Comparison of ENCODE assay signal across 22 cellular contexts in genomic region chr18:49961271-49961670, GRCh38.
DNase-seq lines count a peak whose midpoint lies in the region; ATAC-seq, FAIRE-seq and TF ChIP-seq lines count a peak whose summit lies in the region.
"Had no signal": no experiment of that assay in that cellular context is flagged by ENCODE, and none has a peak within 500 bp of the region (broad histone marks: within the 10 kb centered on the region; RNA-seq: fewer than 3 reads in every experiment).

No MANE protein-coding gene starts in this region.

- no peak overlapping the region for H3K4me3 Mint-ChIP-seq in activated naive CD4-positive, alpha-beta T cell treated with anti-CD3 and anti-CD28 coated beads, Interleukin-2, amount 50 U/mL, for 24 hours
- H3K4me3 Mint-ChIP-seq: CD8-positive, alpha-beta T cell had no signal

- H3K4me2 ChIP-seq in GM12878 (ENCODE audit: control insufficient read depth, insufficient read depth) (no peak overlapping the region), mesenchymal stem cell (ENCODE audit: low read length, poor library complexity, severe bottlenecking) (no peak overlapping the region)
- H3K4me2 ChIP-seq: BLaER1 treated with 17β-estradiol and CSF1 and Interleukin-3, amounts not matched to agents 10 nM and 100 nM had no signal

- H3K4me1 Mint-ChIP-seq in activated naive CD4-positive, alpha-beta T cell treated with anti-CD3 and anti-CD28 coated beads, Interleukin-2, amount 50 U/mL, for 24 hours: peaks cover 32% of the 10 kb centered on the region

- H3K18ac ChIP-seq in mesenchymal stem cell (ENCODE audit: low read depth in 1 of 2, low read length in 2 of 2): no peak overlapping the region

- intact Hi-C loops in GM12878 (cut with micrococcal nuclease; ENCODE audit: unreplicated experiment) (no loop called here), left ventricle myocardium inferior (cut with micrococcal nuclease) (no loop called here)

- H2AFZ ChIP-seq in GM12878 (ENCODE audit: control insufficient read depth, low read depth, low read length): no peak overlapping the region
- H2AFZ ChIP-seq in mesenchymal stem cell (ENCODE audit: low read depth, low read length): no peak overlapping the region

- H3K27me3 Mint-ChIP-seq in activated naive CD4-positive, alpha-beta T cell treated with anti-CD3 and anti-CD28 coated beads, Interleukin-2, amount 50 U/mL, for 24 hours: no peaks in the 10 kb centered on the region

- in situ Hi-C loops in GM12878 (cut with MboI): no loop called here

- BruUV-seq in GM12878 (replicated peaks; lab: Mats Ljungman, UMichigan): no TSS peak

- H3K79me2 ChIP-seq in GM12878 (ENCODE audit: control insufficient read depth, insufficient read depth, low read length): no peaks in the 10 kb centered on the region

- peaks cover 4% of the 10 kb centered on the region; the same call in 1 of the 2 replicates for H4K20me1 ChIP-seq in GM12878 (ENCODE audit: control insufficient read depth, insufficient read depth)
- H4K20me1 ChIP-seq: BLaER1 treated with 17β-estradiol and CSF1 and Interleukin-3, amounts not matched to agents 10 nM and 100 nM had no signal

- H3K23ac ChIP-seq in mesenchymal stem cell (ENCODE audit: low read length in 2 of 2): no peak overlapping the region

- no peak for TF ChIP-seq CTCF in GM12878 (IDR thresholded peaks at IDR 0.05 in 2 of 3, conservative IDR thresholded peaks at IDR 0.05 in 1 of 3; ENCODE audit: control insufficient read depth in 2 of 3, extremely low read depth in 1 of 3, insufficient read depth in 1 of 3, low read depth in 3 of 3, low read length in 3 of 3)
- no peak for TF ChIP-seq CTCF in left ventricle myocardium inferior (IDR thresholded peaks at IDR 0.05; ENCODE audit: borderline replicate concordance)

- RAD21 ChIA-PET in GM12878 (lab: Charles Lee; ENCODE audit: unreplicated experiment): no interaction called here

- no peaks in the 10 kb centered on the region for H3K79me1 ChIP-seq in mesenchymal stem cell (replicated peaks; ENCODE audit: low read length, poor library complexity, severe bottlenecking)

- no peak overlapping the region for H3K14ac ChIP-seq in mesenchymal stem cell (ENCODE audit: low read length in 2 of 2)

- H3K4me1 ChIP-seq in GM12878 (ENCODE audit: control insufficient read depth, insufficient read depth, low read length) (no peaks in the 10 kb centered on the region; the same call in 1 of the 2 replicates), left ventricle myocardium inferior (no peaks in the 10 kb centered on the region), mesenchymal stem cell (ENCODE audit: control insufficient read depth, insufficient read depth, low read depth, low read length) (peaks cover 7% of the 10 kb centered on the region)

- no peak overlapping the region for H2BK12ac ChIP-seq in mesenchymal stem cell (ENCODE audit: low read length in 2 of 2)

- DNase-seq in activated naive CD4-positive, alpha-beta T cell treated with anti-CD3 and anti-CD28 coated beads, Interleukin-2, amount 50 U/mL, for 16 hours: no peak
- peak; percentile 37 for DNase-seq in GM19239 (ENCODE audit: insufficient read length, low spot score)
- DNase-seq in GM12878 (ENCODE audit: low read depth, low spot score): no peak
- no peak for DNase-seq in left ventricle myocardium inferior
- no peak for DNase-seq in NCI-H526 (lab: John Stamatoyannopoulos, UW)
- DNase-seq in mesenchymal stem cell: no peak
- DNase-seq: Calu3; CD8-positive, alpha-beta T cell; GF-D8; KG1; MV-4-11; NCI-H1694 treated with DMSO at 0.1 percent for 48 hours; NCI-H2107; NCI-H510A; NCI-H82; SHP77 had no signal

- H4K91ac ChIP-seq in mesenchymal stem cell (ENCODE audit: low read length): no peak overlapping the region

- FAIRE-seq in GM19239 (lab: Jason Lieb, UNC) (peak; percentile 91), GM12878 (lab: Jason Lieb, UNC) (no peak)
- FAIRE-seq: H1, HepG2 had no signal

- no peak for TF ChIP-seq POLR2A in GM12878 (IDR thresholded peaks at IDR 0.05; ENCODE audit: low read depth, low read length)

- H3K4me3 ChIP-seq in GM12878 (no peak overlapping the region), left ventricle myocardium inferior (no peak overlapping the region), mesenchymal stem cell (ENCODE audit: insufficient read depth in 1 of 2, low read depth in 1 of 2, low read length in 2 of 2) (no peak overlapping the region)
- H3K4me3 ChIP-seq: BLaER1 treated with 17β-estradiol and CSF1 and Interleukin-3, amounts not matched to agents 10 nM and 100 nM; SK-N-MC had no signal

- WGBS in GM12878 (ENCODE audit: insufficient coverage, insufficient replicate concordance, low lambda C conversion rate, missing lambda C conversion rate): 69% methylated on average over 2 of the region's 2 CpGs
- no CpG with 5 or more reads among the region's 2 CpGs for WGBS in mesenchymal stem cell

- no peak overlapping the region for H3K27ac ChIP-seq in GM12878 (ENCODE audit: control insufficient read depth, insufficient read depth)
- no peak overlapping the region for H3K27ac ChIP-seq in left ventricle myocardium inferior (replicated peaks)
- no peak overlapping the region for H3K27ac ChIP-seq in mesenchymal stem cell (ENCODE audit: low read length, poor library complexity, severe bottlenecking)
- H3K27ac ChIP-seq: BLaER1 treated with 17β-estradiol and CSF1 and Interleukin-3, amounts not matched to agents 10 nM and 100 nM; SK-N-MC had no signal

- H3K9me3 ChIP-seq in GM12878 (replicated peaks; ENCODE audit: control insufficient read depth, insufficient read depth, low read length) (no peaks in the 10 kb centered on the region), left ventricle myocardium inferior (replicated peaks) (no peaks in the 10 kb centered on the region), mesenchymal stem cell (ENCODE audit: control insufficient read depth, low read length) (no peaks in the 10 kb centered on the region)
- H3K9me3 ChIP-seq: BLaER1 treated with 17β-estradiol and CSF1 and Interleukin-3, amounts not matched to agents 10 nM and 100 nM had no signal

- H2BK5ac ChIP-seq in mesenchymal stem cell (ENCODE audit: low read depth, low read length, poor library complexity, severe bottlenecking): no peak overlapping the region

- POLR2A ChIA-PET in GM12878 (lab: Charles Lee): no interaction called here

- H3K36me3 Mint-ChIP-seq in activated naive CD4-positive, alpha-beta T cell treated with anti-CD3 and anti-CD28 coated beads, Interleukin-2, amount 50 U/mL, for 24 hours: no peaks in the 10 kb centered on the region
- H3K36me3 Mint-ChIP-seq: CD8-positive, alpha-beta T cell had no signal

- no peak for TF ChIP-seq RAD21 in GM12878 (IDR thresholded peaks at IDR 0.05; ENCODE audit: insufficient read depth, low read depth, low read length)

- no peak overlapping the region for H2AK5ac ChIP-seq in mesenchymal stem cell (ENCODE audit: low read length, severe bottlenecking)

- H2BK15ac ChIP-seq in mesenchymal stem cell (ENCODE audit: low read depth, poor library complexity, severe bottlenecking): no peak overlapping the region

- SMC1A ChIA-PET in GM12878 (lab: Charles Lee; ENCODE audit: uncharacterized antibody, unreplicated experiment): no interaction called here

- H3K36me3 ChIP-seq in GM12878 (ENCODE audit: control insufficient read depth in 2 of 2, insufficient read depth in 2 of 2, low read length in 1 of 2) (no peaks in the 10 kb centered on the region), left ventricle myocardium inferior (no peaks in the 10 kb centered on the region), mesenchymal stem cell (ENCODE audit: control insufficient read depth in 1 of 2, insufficient read depth in 2 of 2, low read depth in 1 of 2, low read length in 2 of 2) (no peaks in the 10 kb centered on the region)
- H3K36me3 ChIP-seq: BLaER1 treated with 17β-estradiol and CSF1 and Interleukin-3, amounts not matched to agents 10 nM and 100 nM had no signal

- H3K4ac ChIP-seq in mesenchymal stem cell (ENCODE audit: low read depth in 1 of 2, low read length in 2 of 2): no peak overlapping the region

- no peak for TF ChIP-seq EP300 in GM12878 (IDR thresholded peaks at IDR 0.05; ENCODE audit: borderline replicate concordance in 1 of 2, control insufficient read depth in 1 of 2, low read depth in 2 of 2, low read length in 2 of 2)

- H2BK120ac ChIP-seq in mesenchymal stem cell (ENCODE audit: low read depth, low read length): no peak overlapping the region

- H3K9ac ChIP-seq in GM12878 (ENCODE audit: control insufficient read depth, insufficient read depth, low read length) (no peak overlapping the region), mesenchymal stem cell (ENCODE audit: low read length) (no peak overlapping the region)
- H3K9ac ChIP-seq: BLaER1 treated with 17β-estradiol and CSF1 and Interleukin-3, amounts not matched to agents 10 nM and 100 nM had no signal

- H4K8ac ChIP-seq in mesenchymal stem cell (ENCODE audit: low read length): no peak overlapping the region

- no peaks in the 10 kb centered on the region for H3K9me3 Mint-ChIP-seq in activated naive CD4-positive, alpha-beta T cell treated with anti-CD3 and anti-CD28 coated beads, Interleukin-2, amount 50 U/mL, for 24 hours
- H3K9me3 Mint-ChIP-seq: CD8-positive, alpha-beta T cell had no signal

- peaks cover 1 to 4% of the 10 kb centered on the region in 2 experiments; a peak in 2 of 4 replicates for H3K27me3 ChIP-seq in GM12878 (replicated peaks in 1 of 2; ENCODE audit: control insufficient read depth in 2 of 2, insufficient read depth in 2 of 2, low read length in 1 of 2)
- H3K27me3 ChIP-seq in left ventricle myocardium inferior (ENCODE audit: low read depth): peaks cover 41% of the 10 kb centered on the region
- H3K27me3 ChIP-seq in mesenchymal stem cell (ENCODE audit: control insufficient read depth in 1 of 2, insufficient read depth in 1 of 2, low read length in 2 of 2): peaks cover 18 to 24% of the 10 kb centered on the region in 2 experiments
- H3K27me3 ChIP-seq: BLaER1 treated with 17β-estradiol and CSF1 and Interleukin-3, amounts not matched to agents 10 nM and 100 nM had no signal

- peak overlapping the region; percentile 52 for H3K27ac Mint-ChIP-seq in activated naive CD4-positive, alpha-beta T cell treated with anti-CD3 and anti-CD28 coated beads, Interleukin-2, amount 50 U/mL, for 24 hours
- H3K27ac Mint-ChIP-seq: CD8-positive, alpha-beta T cell had no signal

- peak; percentile 33 for ATAC-seq in HG03196 (IDR thresholded peaks at IDR 0.05; ENCODE audit: unreplicated experiment)
- peak; percentile 19; the same call in 1 of the 3 replicates for ATAC-seq in GM12878
- ATAC-seq: CD8-positive, alpha-beta T cell; HepG2 had no signal

- CTCF ChIA-PET in GM12878 (lab: Yijun Ruan, JAX): no interaction called here

TF ChIP-seq in GM12878, 131 proteins besides CTCF, POLR2A, EP300 and RAD21 (continues in another document):
- no peak for TF ChIP-seq PBX3 (IDR thresholded peaks at IDR 0.05; ENCODE audit: insufficient replicate concordance, low read depth, low read length)
- TF ChIP-seq STAT3 (IDR thresholded peaks at IDR 0.05; ENCODE audit: low read depth, low read length): no peak
